In the genomic region with DNA sequence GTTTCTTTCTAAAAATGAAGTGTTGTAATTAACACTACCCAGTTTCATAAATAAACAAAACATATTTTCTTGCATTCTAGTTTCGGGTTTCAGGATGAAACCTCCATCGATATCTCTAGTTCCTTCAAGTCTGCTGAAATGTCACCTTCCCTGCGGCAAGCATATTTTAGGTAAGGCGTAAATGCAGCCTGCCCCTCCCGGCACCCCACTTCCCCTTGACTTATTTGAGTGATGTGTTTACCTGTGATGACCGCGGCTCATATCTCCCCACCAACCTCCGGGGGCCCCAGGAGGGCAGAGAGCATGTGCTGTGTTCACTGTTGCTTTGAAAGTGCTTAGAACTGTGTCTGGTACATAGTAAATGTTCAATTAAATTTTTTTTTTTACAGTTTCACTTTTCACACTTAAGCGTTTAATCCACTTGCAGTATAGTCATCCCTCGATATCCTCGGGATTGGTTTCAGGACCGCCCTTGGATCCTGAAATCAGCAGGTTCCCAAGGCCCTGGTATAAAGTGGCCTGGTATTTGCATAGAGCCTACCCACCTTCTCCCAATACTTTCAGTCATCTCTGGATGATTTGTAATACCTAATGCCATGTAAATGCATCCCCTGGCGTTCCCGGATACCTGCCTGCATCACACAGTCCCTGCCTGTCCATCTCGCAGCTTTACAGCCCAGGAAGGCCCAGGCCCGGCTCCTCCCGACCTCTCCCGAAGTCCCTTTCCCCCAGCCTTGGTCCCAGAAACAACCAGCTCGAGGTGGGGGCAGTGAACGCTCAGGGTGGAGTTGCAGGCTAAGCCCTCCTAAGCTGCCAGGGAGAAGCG, we compare ENCODE assay signal across 9 cellular contexts. TPM values are rescaled to one million over a fixed set of nuclear protein-coding genes. Genes with fewer than 3 reads are reported as not detected.
DNase-seq lines count a peak whose midpoint lies in the region; ATAC-seq, FAIRE-seq and TF ChIP-seq lines count a peak whose summit lies in the region.
"Had no signal": no experiment of that assay in that cellular context is flagged by ENCODE, and none has a peak within 500 bp of the region (broad histone marks: within the 10 kb centered on the region; RNA-seq: fewer than 3 reads in every experiment).

No MANE protein-coding gene starts in this region.

- H3K9me3 ChIP-seq in upper lobe of left lung, result no peaks in the 10 kb centered on the region

- peaks cover 45% of the 10 kb centered on the region for H3K4me1 Mint-ChIP-seq in activated CD4-positive, alpha-beta T cell treated with anti-CD3 and anti-CD28 coated beads, Interleukin-2, amount 10 ng/mL, durations not matched to agents 7 days and 5 days
- H3K4me1 Mint-ChIP-seq in progenitor cell of endocrine pancreas (ENCODE audit: low read depth), result peaks cover 10% of the 10 kb centered on the region

- ATAC-seq in GM21737 (IDR thresholded peaks at IDR 0.05; ENCODE audit: unreplicated experiment) (peak; percentile 67), HG03565 (IDR thresholded peaks at IDR 0.05; ENCODE audit: unreplicated experiment) (peak; percentile 58), upper lobe of left lung (ENCODE audit: low FRiP score in 2 of 2) (no peak)

- H3K4me1 ChIP-seq in upper lobe of left lung, result peaks cover 0 to 12% (median 3%) of the 10 kb centered on the region in 4 donors

- H3K27ac ChIP-seq in upper lobe of left lung, result no peak overlapping the region

- no peak for DNase-seq in activated CD4-positive, alpha-beta T cell treated with anti-CD3 and anti-CD28 coated beads, Interleukin-2, amount 10 ng/mL, durations not matched to agents 7 days and 5 days
- no peak for DNase-seq in activated CD4-positive, alpha-beta T cell treated with anti-CD3 and anti-CD28 coated beads, Interleukin-2, amount 50 U/mL, for 4 hours
- no peak for DNase-seq in progenitor cell of endocrine pancreas (ENCODE audit: low spot score, unreplicated experiment)
- DNase-seq in ecto neural progenitor cell (ENCODE audit: low spot score), result no peak
- no peak for DNase-seq in upper lobe of left lung
- DNase-seq in urothelium cell line (ENCODE audit: low spot score), result no peak

- no peak for FAIRE-seq in urothelium cell line (lab: Jason Lieb, UNC)
- FAIRE-seq: A204.1 had no signal

- TF ChIP-seq CTCF in progenitor cell of endocrine pancreas (IDR thresholded peaks at IDR 0.05; ENCODE audit: unreplicated experiment), result no peak
- TF ChIP-seq CTCF in upper lobe of left lung (IDR thresholded peaks at IDR 0.05), result no peak

- CTCF ChIA-PET in activated CD4-positive, alpha-beta T cell treated with anti-CD3 and anti-CD28 coated beads, Interleukin-2, amount 10 ng/mL, durations not matched to agents 7 days and 5 days (lab: Charles Lee), result interaction anchor here (0.6 to 0.8 kb wide), 3 partner anchors 8 to 198 kb away, joined by 3 to 4 read pairs (median 4); no protein-coding TSS in a partner anchor

- H3K9me3 Mint-ChIP-seq in activated CD4-positive, alpha-beta T cell treated with anti-CD3 and anti-CD28 coated beads, Interleukin-2, amount 10 ng/mL, durations not matched to agents 7 days and 5 days, result no peaks in the 10 kb centered on the region
- H3K9me3 Mint-ChIP-seq in progenitor cell of endocrine pancreas (ENCODE audit: low read depth), result no peaks in the 10 kb centered on the region

- H3K27ac Mint-ChIP-seq in activated CD4-positive, alpha-beta T cell treated with anti-CD3 and anti-CD28 coated beads, Interleukin-2, amount 10 ng/mL, durations not matched to agents 7 days and 5 days, result peak overlapping the region; percentile 74
- peak overlapping the region; percentile 62 for H3K27ac Mint-ChIP-seq in progenitor cell of endocrine pancreas

- H3K4me3 ChIP-seq in upper lobe of left lung, result no peak overlapping the region

- 69 to 75% methylated on average over 20 to 21 of the region's 21 CpGs for WGBS in upper lobe of left lung, 2 donors

- peaks cover 1% of the 10 kb centered on the region for H3K36me3 Mint-ChIP-seq in activated CD4-positive, alpha-beta T cell treated with anti-CD3 and anti-CD28 coated beads, Interleukin-2, amount 10 ng/mL, durations not matched to agents 7 days and 5 days (ENCODE audit: low read depth)
- no peaks in the 10 kb centered on the region for H3K36me3 Mint-ChIP-seq in progenitor cell of endocrine pancreas (ENCODE audit: insufficient read depth)

- H3K4me3 Mint-ChIP-seq in activated CD4-positive, alpha-beta T cell treated with anti-CD3 and anti-CD28 coated beads, Interleukin-2, amount 10 ng/mL, durations not matched to agents 7 days and 5 days, result no peak overlapping the region
- H3K4me3 Mint-ChIP-seq in progenitor cell of endocrine pancreas (ENCODE audit: low read depth), result no peak overlapping the region

- H3K27me3 Mint-ChIP-seq in activated CD4-positive, alpha-beta T cell treated with anti-CD3 and anti-CD28 coated beads, Interleukin-2, amount 10 ng/mL, durations not matched to agents 7 days and 5 days, result peaks cover 2% of the 10 kb centered on the region
- peaks cover 28% of the 10 kb centered on the region for H3K27me3 Mint-ChIP-seq in progenitor cell of endocrine pancreas

- H3K27me3 ChIP-seq in upper lobe of left lung, result no peaks in the 10 kb centered on the region

- H3K36me3 ChIP-seq in upper lobe of left lung, result no peaks in the 10 kb centered on the region

- TF ChIP-seq EP300 in upper lobe of left lung (IDR thresholded peaks at IDR 0.05), result no peak

- POLR2A ChIA-PET in activated CD4-positive, alpha-beta T cell treated with anti-CD3 and anti-CD28 coated beads, Interleukin-2, amount 10 ng/mL, durations not matched to agents 7 days and 5 days (lab: Charles Lee), result no interaction called here

- no peak for TF ChIP-seq POLR2A in upper lobe of left lung (IDR thresholded peaks at IDR 0.05)

RNA-seq across cellular contexts. Expression of a gene that starts 40.2 kb away (rescaled TPM):
- total RNA-seq in activated CD4-positive, alpha-beta T cell treated with anti-CD3 and anti-CD28 coated beads, Interleukin-2, amount 10 ng/mL, durations not matched to agents 7 days and 5 days, result 10 to 100 TPM; 49.8 to 51.1 TPM
- total RNA-seq in progenitor cell of endocrine pancreas (195 and 199 TPM in 2 replicates), upper lobe of left lung (10 to 100 TPM; 16.0 to 53.0 (median 44.1) TPM)

Comparison
In these comparisons a context has a peak if more than half of its experiments do, and no peak if none do; other contexts are left out.
1. ATAC-seq: peak in GM21737 (single experiment) and HG03565 (single experiment); none in upper lobe of left lung (0 of 2).